Comparison of ENCODE assay signal across 12 cellular contexts in genomic region chr13:53198017-53198416, GRCh38.
DNase-seq lines count a peak whose midpoint lies in the region; ATAC-seq and TF ChIP-seq lines count a peak whose summit lies in the region.
"Had no signal": no experiment of that assay in that cellular context is flagged by ENCODE, and none has a peak within 500 bp of the region (broad histone marks: within the 10 kb centered on the region; RNA-seq: fewer than 3 reads in every experiment).

No MANE protein-coding gene starts in this region.

- H3K9me3 ChIP-seq in colonic mucosa = no peaks in the 10 kb centered on the region
- H3K9me3 ChIP-seq: tibial nerve had no signal

- no peaks in the 10 kb centered on the region for H3K36me3 ChIP-seq in colonic mucosa
- H3K36me3 ChIP-seq: tibial nerve had no signal

- no peaks in the 10 kb centered on the region for H3K4me1 ChIP-seq in colonic mucosa

- TF ChIP-seq CTCF in colonic mucosa (IDR thresholded peaks at IDR 0.05) = no peak

- intact Hi-C loops in sciatic nerve (cut with DNase I) = no loop called here
- intact Hi-C loops in colonic mucosa (cut with DNase I) = no loop called here

- peaks cover 19% of the 10 kb centered on the region for H3K27me3 ChIP-seq in colonic mucosa

- H3K27ac ChIP-seq in colonic mucosa = no peak overlapping the region
- H3K27ac ChIP-seq: tibial nerve had no signal

- ATAC-seq in sciatic nerve = peak; percentile 53
- ATAC-seq: activated naive CD4-positive, alpha-beta T cell treated with anti-CD3 and anti-CD28 coated beads, Interleukin-2, amount 50 U/mL, for 72 hours had no signal

- H3K9ac ChIP-seq in colonic mucosa (ENCODE audit: low read depth in 2 of 2, low read length in 2 of 2) = no peak overlapping the region

- peak; percentile 4 for DNase-seq in NCI-H510A treated with DMSO at 0.1 percent for 48 hours (lab: John Stamatoyannopoulos, UW)
- no peak for DNase-seq in NCI-H510A (lab: John Stamatoyannopoulos, UW)
- DNase-seq in NCI-H1694 treated with DMSO at 0.1 percent for 48 hours (lab: John Stamatoyannopoulos, UW) = peak; percentile 66
- peak; percentile 18 for DNase-seq in SK-N-DZ (ENCODE audit: low spot score)
- no peak for DNase-seq in sciatic nerve (ENCODE audit: low spot score)
- DNase-seq in colonic mucosa = no peak
- no peak for DNase-seq in ecto neural progenitor cell (ENCODE audit: low spot score)
- no peak for DNase-seq in activated CD4-positive, CD25-positive, alpha-beta regulatory T cell (lab: John Stamatoyannopoulos, UW)
- DNase-seq: EL, NCI-H187 treated with DMSO at 0.1 percent for 48 hours had no signal

- no peak overlapping the region for H3K4me3 ChIP-seq in colonic mucosa
- H3K4me3 ChIP-seq: tibial nerve had no signal

Comparison
In these comparisons a context has a peak if more than half of its experiments do, and no peak if none do; other contexts are left out.
1. DNase-seq: peak in NCI-H510A treated with DMSO at 0.1 percent for 48 hours (single experiment), NCI-H1694 treated with DMSO at 0.1 percent for 48 hours (single experiment) and SK-N-DZ (single experiment); none in NCI-H510A (single experiment), sciatic nerve (single experiment), colonic mucosa (single experiment), ecto neural progenitor cell (single experiment) and activated CD4-positive, CD25-positive, alpha-beta regulatory T cell (0 of 4).